Comparison of ENCODE assay signal across 7 cellular contexts in genomic region chr22:36977401-36977861, GRCh38. TPM values are rescaled to one million over a fixed set of nuclear protein-coding genes. Genes with fewer than 3 reads are reported as not detected.
A peak's percentile ranks its signal among the peaks of the same experiment; 100 is the strongest.
DNase-seq lines count a peak whose midpoint lies in the region; FAIRE-seq and TF ChIP-seq lines count a peak whose summit lies in the region.

No MANE protein-coding gene starts in this region.

- no peaks in the 10 kb centered on the region for H4K20me1 ChIP-seq in Karpas-422 (ENCODE audit: insufficient read depth, low read depth, low read length)

- peak overlapping the region; percentile 92 for H2AFZ ChIP-seq in Karpas-422 (ENCODE audit: low read length)

- FAIRE-seq in GM18507 (lab: Jason Lieb, UNC), result peak; percentile 58

- H3K36me3 ChIP-seq in Karpas-422 (ENCODE audit: insufficient read depth, low read length), result no peaks in the 10 kb centered on the region

- H3K9me3 ChIP-seq in Karpas-422 (ENCODE audit: low read length) (no peaks in the 10 kb centered on the region), mononuclear cell (ENCODE audit: low read depth, low read length) (no peaks in the 10 kb centered on the region)

- H3K9me2 ChIP-seq in Karpas-422 (replicated peaks; ENCODE audit: insufficient read depth, low read length), result no peaks in the 10 kb centered on the region

- H3K27me3 ChIP-seq in Karpas-422 (ENCODE audit: low read length) (no peaks in the 10 kb centered on the region), mononuclear cell (ENCODE audit: insufficient read depth, low read length) (no peaks in the 10 kb centered on the region)

- H3K4me3 ChIP-seq in Karpas-422 (ENCODE audit: low read length), result peak overlapping the region; percentile 71
- peak overlapping the region; percentile 68 for H3K4me3 ChIP-seq in coronary artery
- peak overlapping the region; percentile 45 for H3K4me3 ChIP-seq in mononuclear cell (ENCODE audit: low read length)

- H3K4me1 ChIP-seq in Karpas-422 (ENCODE audit: low read length), result peaks cover 6% of the 10 kb centered on the region
- peaks cover 7% of the 10 kb centered on the region for H3K4me1 ChIP-seq in mononuclear cell (ENCODE audit: insufficient read depth, low read length)

- no peak for TF ChIP-seq CTCF in coronary artery (IDR thresholded peaks at IDR 0.05)

- peak overlapping the region; percentile 93 for H3K4me2 ChIP-seq in Karpas-422 (ENCODE audit: low read depth, low read length, poor library complexity, severe bottlenecking)

- H3K9ac ChIP-seq in Karpas-422 (ENCODE audit: low read length), result peak overlapping the region; percentile 63

- no peak overlapping the region for H3K27ac ChIP-seq in Karpas-422 (ENCODE audit: low read length)
- no peak overlapping the region for H3K27ac ChIP-seq in coronary artery

- H3K79me2 ChIP-seq in Karpas-422 (ENCODE audit: low read length), result no peaks in the 10 kb centered on the region

- DNase-seq in GM18507 (ENCODE audit: extremely low spot score, insufficient read length, low read depth) (peak; percentile 35), Karpas-422 (peak; percentile 95), coronary artery (ENCODE audit: low spot score) (no peak), MV-4-11 (lab: John Stamatoyannopoulos, UW) (no peak)
- DNase-seq in activated CD4-positive, alpha-beta T cell treated with anti-CD3 and anti-CD28 coated beads for 4 hours, result peak; percentile 79 to 83
- peak; percentile 57 to 74 for DNase-seq in stimulated activated CD8-positive, alpha-beta memory T cell treated with anti-CD3 and anti-CD28 coated beads, Interleukin-2, amount 100 ng/mL, for 1 hour (ENCODE audit: low read depth in 2 of 2)

RNA-seq across cellular contexts. Expression of gene TST, which starts 41.8 kb away (rescaled TPM):
- 6.0 and 8.3 TPM in 2 replicates for total RNA-seq in Karpas-422 (2014; rRNA removed; shearing (Covaris generic); ENCODE audit: low replicate concordance)
- 6.7 TPM for total RNA-seq in mononuclear cell

RNA-seq across cellular contexts. Expression of gene MPST, which starts 42.1 kb away (rescaled TPM):
- 26.1 and 53.7 TPM in 2 replicates for total RNA-seq in Karpas-422 (2014; rRNA removed; shearing (Covaris generic); ENCODE audit: low replicate concordance)
- 20.7 TPM for total RNA-seq in mononuclear cell

Comparison
In these comparisons a context has a peak if more than half of its experiments do, and no peak if none do; other contexts are left out.
1. DNase-seq: peak in GM18507 (single experiment), Karpas-422 (single experiment), activated CD4-positive, alpha-beta T cell treated with anti-CD3 and anti-CD28 coated beads for 4 hours (2 of 2) and stimulated activated CD8-positive, alpha-beta memory T cell treated with anti-CD3 and anti-CD28 coated beads, Interleukin-2, amount 100 ng/mL, for 1 hour (2 of 2); none in coronary artery (single experiment) and MV-4-11 (single experiment).
2. Peak in every context shown above with its lines, with median percentiles within 50 percentile points of each other: H3K4me3 ChIP-seq.